Comparison of ENCODE assay signal across 8 cellular contexts in the genomic region with DNA sequence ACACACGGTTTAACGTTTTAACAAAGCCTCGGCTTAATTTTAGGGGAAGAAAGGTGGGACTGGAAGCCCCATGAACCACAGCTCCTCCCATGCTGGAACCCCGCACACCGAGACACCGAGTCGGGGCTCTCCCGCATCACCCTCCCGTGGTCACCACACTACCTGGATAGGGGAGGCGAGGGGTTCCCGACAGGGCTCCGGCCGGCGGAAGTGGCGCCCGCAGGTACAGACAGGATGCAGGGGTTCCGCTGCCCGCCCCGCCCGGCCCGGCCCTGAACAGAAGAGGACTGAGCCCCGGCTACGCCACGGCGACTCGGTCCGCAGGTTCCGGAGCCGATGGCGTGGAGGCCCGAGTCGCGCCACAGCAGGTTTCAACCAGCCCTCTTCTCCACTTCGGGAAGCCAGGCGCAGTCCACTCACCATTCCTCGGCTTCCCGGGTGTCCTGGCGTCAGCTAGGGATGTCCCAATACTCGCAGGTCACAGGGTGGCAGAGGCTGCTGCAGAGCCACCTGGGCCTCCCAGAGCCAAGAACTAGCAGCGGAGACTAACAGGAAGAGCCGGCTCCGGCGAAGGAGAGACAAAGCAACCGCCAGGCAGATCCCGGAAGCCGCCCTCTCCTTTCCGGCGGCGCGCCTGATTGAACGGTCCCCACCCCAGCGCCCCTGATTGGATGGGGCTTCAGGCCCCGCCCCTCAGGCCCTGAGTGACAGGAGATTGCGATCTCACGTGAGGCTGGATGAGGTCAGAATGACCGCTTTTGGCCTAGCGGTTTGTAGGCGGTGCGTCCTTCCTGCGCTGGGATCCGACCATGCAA. TPM values are rescaled to one million over a fixed set of nuclear protein-coding genes. Genes with fewer than 3 reads are reported as not detected.
A peak's percentile ranks its signal among the peaks of the same experiment; 100 is the strongest.
DNase-seq lines count a peak whose midpoint lies in the region; ATAC-seq and TF ChIP-seq lines count a peak whose summit lies in the region.

A gene (minus strand): TSS at position 580 of the 815 bp plus-strand sequence. CDS start 157 bp downstream, at position 423.

- intact Hi-C loops in Right ventricle myocardium inferior (cut with DNase I): loop anchor here (1.0 to 10.0 kb wide), 3 partner anchors 26 to 343 kb away; a partner anchor contains a TSS
- intact Hi-C loops in ovary (cut with DNase I): no loop called here
- intact Hi-C loops in thyroid gland (cut with DNase I): no loop called here

- WGBS in ovary, 3 donors: 0% methylated on average over 49 to 61 of the region's 61 CpGs
- 1% methylated on average over 19 to 38 of the region's 61 CpGs for WGBS in thyroid gland, 2 donors

- TF ChIP-seq POLR2A in GM10847 (IDR thresholded peaks at IDR 0.05; ENCODE audit: extremely low read depth, insufficient read length): peak; percentile 85
- TF ChIP-seq POLR2A in ovary (IDR thresholded peaks at IDR 0.05): peak; percentile 43
- TF ChIP-seq POLR2A in thyroid gland (IDR thresholded peaks at IDR 0.05): peak in 1 of 2 donors; percentile 87

- H3K27ac ChIP-seq in ovary (peak within 1 kb of the TSS; percentile 22 to 49), thyroid gland (peak within 1 kb of the TSS; percentile 60 to 84 (median 69))

- peaks cover 29% of the 10 kb centered on the region for H3K36me3 Mint-ChIP-seq in activated naive CD8-positive, alpha-beta T cell

- H3K9me3 ChIP-seq in ovary (no peaks in the 10 kb centered on the region), thyroid gland (no peaks in the 10 kb centered on the region)

- H3K4me3 ChIP-seq in ovary (peak within 1 kb of the TSS; percentile 96), thyroid gland (replicated peaks in 1 of 3) (peak within 1 kb of the TSS; percentile 36 to 99 (median 72))

- H3K9me3 Mint-ChIP-seq in activated naive CD8-positive, alpha-beta T cell (ENCODE audit: low read depth): peaks cover 12% of the 10 kb centered on the region

- ATAC-seq in HG02642 (IDR thresholded peaks at IDR 0.05; ENCODE audit: poor library complexity, unreplicated experiment) (peak; percentile 99), Right ventricle myocardium inferior (peak; percentile 100)

- H3K27me3 ChIP-seq in ovary: no peaks in the 10 kb centered on the region
- no peaks in the 10 kb centered on the region for H3K27me3 ChIP-seq in thyroid gland

- H3K4me3 Mint-ChIP-seq in activated naive CD8-positive, alpha-beta T cell: peak within 1 kb of the TSS; percentile 89

- no peak for TF ChIP-seq CTCF in ovary (IDR thresholded peaks at IDR 0.05)
- TF ChIP-seq CTCF in thyroid gland (IDR thresholded peaks at IDR 0.05): no peak

- DNase-seq in NCI-H1105 (lab: John Stamatoyannopoulos, UW) (peak; percentile 90), SKM-1 (lab: John Stamatoyannopoulos, UW; ENCODE audit: unreplicated experiment) (peak; percentile 98), Right ventricle myocardium inferior (ENCODE audit: missing footprints) (peak; percentile 99), ovary (peak; percentile 92 to 96 (median 93)), thyroid gland (peak; percentile 99)

- TF ChIP-seq EP300 in ovary (IDR thresholded peaks at IDR 0.05): no peak

- peak within 1 kb of the TSS; percentile 73 for H3K27ac Mint-ChIP-seq in activated naive CD8-positive, alpha-beta T cell

- H3K36me3 ChIP-seq in ovary (no peaks in the 10 kb centered on the region), thyroid gland (peaks cover 18 to 19% of the 10 kb centered on the region in 2 donors)

- peaks cover 9% of the 10 kb centered on the region for H3K27me3 Mint-ChIP-seq in activated naive CD8-positive, alpha-beta T cell

- peaks cover 19% of the 10 kb centered on the region for H3K4me1 Mint-ChIP-seq in activated naive CD8-positive, alpha-beta T cell (ENCODE audit: low read depth)

- H3K4me1 ChIP-seq in ovary (ENCODE audit: insufficient read depth) (peaks cover 8% of the 10 kb centered on the region), thyroid gland (peaks cover 11 to 12% of the 10 kb centered on the region in 2 donors)

RNA-seq across cellular contexts. Expression of the gene that starts here (rescaled TPM):
- total RNA-seq in Right ventricle myocardium inferior (3.7 TPM), ovary (10 to 100 TPM in 2 of 7 donors, 1 to 10 TPM in 5; 5.0 to 11.5 (median 7.3) TPM), thyroid gland (10 to 100 TPM in 3 of 4 donors, 1 to 10 TPM in 1; 9.8 to 13.0 (median 10.3) TPM)
- 10 to 100 TPM in 1 of 2 donors, 1 to 10 TPM in 1; 7.3 to 10.0 TPM for polyA plus RNA-seq in ovary

Comparison
In these comparisons a context has a peak if more than half of its experiments do, and no peak if none do; other contexts are left out.
1. Peak in every context shown above with its lines: DNase-seq, ATAC-seq, H3K4me3 ChIP-seq and H3K27ac ChIP-seq.